Comparison of ENCODE assay signal across 9 cellular contexts in the genomic region with DNA sequence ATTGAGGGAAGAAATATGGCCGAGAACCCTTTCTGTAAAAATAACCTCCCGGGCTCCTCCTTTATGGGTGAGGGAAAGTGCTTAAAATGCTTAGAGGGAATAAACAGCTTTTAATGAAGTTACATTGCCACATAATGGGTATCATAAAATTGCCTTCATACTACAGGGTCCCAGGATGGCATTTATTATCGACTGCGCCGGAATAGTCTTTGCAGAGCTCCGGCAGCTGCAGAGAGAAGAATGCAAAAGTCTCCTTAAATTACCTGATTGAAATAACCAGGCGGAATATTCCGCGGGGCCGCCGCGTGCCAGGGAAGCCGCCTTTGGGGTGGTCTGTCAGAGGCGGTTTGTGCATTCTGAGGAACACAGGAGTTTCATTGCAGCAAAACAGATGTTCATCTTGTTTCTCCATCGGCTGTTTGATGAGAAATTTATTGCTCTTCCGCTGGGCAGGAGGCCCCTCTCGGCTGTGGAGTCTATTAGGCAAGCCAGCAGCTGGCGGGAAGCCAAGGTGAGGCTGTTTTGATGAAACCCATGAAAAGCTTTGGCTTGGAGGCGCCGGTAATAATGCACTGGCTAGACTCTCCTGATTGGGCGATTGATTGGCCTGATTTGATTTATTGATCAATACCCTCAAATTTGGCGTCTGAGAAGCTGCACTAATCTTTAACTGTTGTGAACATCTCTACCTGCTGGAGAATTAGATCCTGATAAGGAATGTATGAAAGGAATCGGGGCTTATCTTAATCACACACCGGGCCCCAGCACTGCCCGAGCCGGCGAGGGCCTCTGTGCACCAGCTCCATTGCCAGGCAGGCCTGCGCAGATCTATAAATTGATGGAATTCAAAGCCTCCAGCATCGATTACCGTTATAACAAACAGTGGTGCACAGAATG.
DNase-seq lines count a peak whose midpoint lies in the region; ATAC-seq and FAIRE-seq lines count a peak whose summit lies in the region.
"Had no signal": no experiment of that assay in that cellular context is flagged by ENCODE, and none has a peak within 500 bp of the region (broad histone marks: within the 10 kb centered on the region; RNA-seq: fewer than 3 reads in every experiment).

No MANE protein-coding gene starts in this region.

- H3K36me3 ChIP-seq in small intestine (ENCODE audit: control insufficient read depth in 2 of 2, insufficient read depth in 2 of 2, low read length in 2 of 2), result no peaks in the 10 kb centered on the region
- H3K36me3 ChIP-seq: upper lobe of left lung had no signal

- H3K4me1 ChIP-seq in small intestine (ENCODE audit: control insufficient read depth in 2 of 2, insufficient read depth in 1 of 2, low read depth in 1 of 2, low read length in 1 of 2), result no peaks in the 10 kb centered on the region

- no peak for ATAC-seq in GM19035 (IDR thresholded peaks at IDR 0.05; ENCODE audit: unreplicated experiment)

- no peak overlapping the region for H3K4me3 ChIP-seq in small intestine (ENCODE audit: low read depth in 1 of 2, low read length in 2 of 2)
- H3K4me3 ChIP-seq: upper lobe of left lung had no signal

- 13 to 25% (median 14%) methylated on average over 30 of the region's 30 CpGs for WGBS in small intestine, 3 donors

- H3K27ac ChIP-seq in small intestine (ENCODE audit: low read depth in 1 of 2, low read length in 1 of 2), result no peak overlapping the region
- H3K27ac ChIP-seq: upper lobe of left lung had no signal

- FAIRE-seq in HTR-8/SVneo (lab: Jason Lieb, UNC) (no peak), small intestine (lab: Jason Lieb, UNC) (no peak)

- H3K27me3 ChIP-seq in small intestine (ENCODE audit: control insufficient read depth in 2 of 2, insufficient read depth in 2 of 2, low read length in 2 of 2), result no peaks in the 10 kb centered on the region
- H3K27me3 ChIP-seq: upper lobe of left lung had no signal

- H3K9me3 ChIP-seq in small intestine (ENCODE audit: control insufficient read depth, low read depth), result no peaks in the 10 kb centered on the region
- H3K9me3 ChIP-seq: upper lobe of left lung had no signal

- DNase-seq in HTR-8/SVneo (ENCODE audit: insufficient read length, low spot score) (peak; percentile 33), NCI-H526 treated with DMSO at 0.1 percent for 48 hours (lab: John Stamatoyannopoulos, UW) (peak; percentile 59), fibroblast of peridontal ligament (ENCODE audit: extremely low read depth) (peak; percentile 10), retina (peak; percentile 81), small intestine (no peak), HUDEP-2 (lab: John Stamatoyannopoulos, UW; ENCODE audit: unreplicated experiment in 76 of 76) (no peak)
- no peak for DNase-seq in stimulated activated CD4-positive, alpha-beta T cell treated with anti-CD3 and anti-CD28 coated beads, Interleukin-2, amount 100 ng/mL, for 24 hours

Comparison
In these comparisons a context has a peak if more than half of its experiments do, and no peak if none do; other contexts are left out.
1. DNase-seq: peak in HTR-8/SVneo (single experiment), NCI-H526 treated with DMSO at 0.1 percent for 48 hours (single experiment), fibroblast of peridontal ligament (single experiment) and retina (single experiment); none in stimulated activated CD4-positive, alpha-beta T cell treated with anti-CD3 and anti-CD28 coated beads, Interleukin-2, amount 100 ng/mL, for 24 hours (0 of 2), small intestine (single experiment) and HUDEP-2 (0 of 76).